ENCODE assay signal across 29 cellular contexts in the genomic region with DNA sequence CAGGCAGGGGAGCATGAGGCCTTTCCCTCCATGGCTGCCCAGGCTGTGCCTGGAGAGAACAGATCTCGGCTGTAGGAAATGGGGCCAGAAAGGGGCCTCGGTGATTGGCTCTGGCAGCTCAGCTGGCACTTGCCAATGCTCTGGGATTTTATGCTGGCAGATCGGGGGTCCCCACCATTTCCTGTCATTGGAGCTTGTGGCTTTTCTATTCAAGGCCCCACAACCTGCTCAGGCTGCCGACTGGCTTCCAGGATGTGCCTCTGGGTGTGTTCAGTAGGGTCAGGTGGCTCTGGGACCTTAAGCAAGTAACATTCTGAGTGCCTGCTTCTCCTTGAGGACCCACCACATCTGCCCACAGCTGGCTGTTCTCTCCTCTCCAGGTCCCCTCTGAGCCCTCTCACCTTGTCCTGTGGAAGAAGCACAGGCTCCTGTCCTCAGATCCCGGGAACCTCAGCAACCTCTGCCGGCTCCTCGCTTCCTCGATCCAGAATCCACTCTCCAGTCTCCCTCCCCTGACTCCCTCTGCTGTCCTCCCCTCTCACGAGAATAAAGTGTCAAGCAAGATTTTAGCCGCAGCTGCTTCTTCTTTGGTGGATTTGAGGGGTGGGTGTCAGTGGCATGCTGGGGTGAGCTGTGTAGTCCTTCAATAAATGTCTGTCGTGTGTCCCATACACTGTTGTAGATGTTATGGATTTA. TPM values are rescaled to one million over a fixed set of nuclear protein-coding genes. Genes with fewer than 3 reads are reported as not detected.
A peak's percentile ranks its signal among the peaks of the same experiment; 100 is the strongest.
DNase-seq lines count a peak whose midpoint lies in the region; ATAC-seq, FAIRE-seq and TF ChIP-seq lines count a peak whose summit lies in the region.
"Had no signal": no experiment of that assay in that cellular context is flagged by ENCODE, and none has a peak within 500 bp of the region (broad histone marks: within the 10 kb centered on the region; RNA-seq: fewer than 3 reads in every experiment).

No MANE protein-coding gene starts in this region.

- peak overlapping the region; percentile 8; the same call in 1 of the 2 replicates for H2BK120ac ChIP-seq in IMR-90 (ENCODE audit: low read depth, low read length)

- H3K56ac ChIP-seq in IMR-90 (ENCODE audit: extremely low read depth, insufficient read depth, low read length): no peak overlapping the region

- TF ChIP-seq RAD21 in IMR-90 (IDR thresholded peaks at IDR 0.05; ENCODE audit: low read length) (no peak), K562 (CRISPR knock-in tag; conservative IDR thresholded peaks at IDR 0.05 in 1 of 2, IDR thresholded peaks at IDR 0.05 in 1 of 2) (no peak)

- FAIRE-seq in K562 (lab: Jason Lieb, UNC): no peak
- FAIRE-seq: GM12892 had no signal

- no peak overlapping the region for H3K4me2 ChIP-seq in IMR-90 (ENCODE audit: low read depth, low read length)
- H3K4me2 ChIP-seq in K562 (ENCODE audit: insufficient read depth, low read length): peak overlapping the region; percentile 42
- H3K4me2 ChIP-seq in osteoblast (ENCODE audit: insufficient read depth, low read length): no peak overlapping the region

- peak overlapping the region; percentile 55 for H2AFZ ChIP-seq in IMR-90 (replicated peaks; ENCODE audit: low read length, poor library complexity)
- H2AFZ ChIP-seq in K562 (ENCODE audit: low read depth, low read length): peak overlapping the region; percentile 76
- no peak overlapping the region for H2AFZ ChIP-seq in osteoblast (ENCODE audit: low read length)

- no peak overlapping the region for H2AK9ac ChIP-seq in IMR-90 (replicated peaks; ENCODE audit: low read depth, low read length, poor library complexity)

- no peak overlapping the region for H4K5ac ChIP-seq in IMR-90 (ENCODE audit: low read depth, low read length)

- H3K9me1 ChIP-seq in IMR-90 (ENCODE audit: insufficient read depth, low read length) (no peaks in the 10 kb centered on the region), K562 (ENCODE audit: control insufficient read depth, insufficient read depth, low read length) (no peaks in the 10 kb centered on the region)

- POLR2A ChIA-PET in IMR-90 (lab: Charles Lee; ENCODE audit: unreplicated experiment) (no interaction called here), K562 (lab: Yijun Ruan, JAX) (no interaction called here)

- H4K8ac ChIP-seq in IMR-90 (ENCODE audit: low read depth in 2 of 2, low read length in 2 of 2): no peak overlapping the region

- H2BK20ac ChIP-seq in IMR-90 (ENCODE audit: low read depth, low read length): no peak overlapping the region

- H2BK15ac ChIP-seq in IMR-90 (ENCODE audit: low read depth, low read length): 0 out of 3 replicates have a peak overlapping the region, but pooled peaks have one; percentile 58

- no peaks in the 10 kb centered on the region for H3K27me3 Mint-ChIP-seq in T-helper 1 cell treated with Interleukin-12 subunit alpha and Interleukin-12 subunit beta and Interleukin-4 antibody, amounts not matched to agents 30 μg/mL and 1 μg/mL, for 36 hours (ENCODE audit: low read depth)
- H3K27me3 Mint-ChIP-seq: IgD-negative memory B cell had no signal

- H3K79me2 ChIP-seq in K562 (ENCODE audit: control insufficient read depth, insufficient read depth, low read length) (no peaks in the 10 kb centered on the region), osteoblast (ENCODE audit: insufficient read depth, low read length) (no peaks in the 10 kb centered on the region)

- dilution Hi-C loops in IMR-90 (cut with HindIII; ENCODE audit: low sequenced_read_pairs, unreplicated experiment): no loop called here

- H3K27ac Mint-ChIP-seq in T-helper 1 cell treated with Interleukin-12 subunit alpha and Interleukin-12 subunit beta and Interleukin-4 antibody, amounts not matched to agents 30 μg/mL and 1 μg/mL, for 36 hours: peak overlapping the region; percentile 78
- H3K27ac Mint-ChIP-seq: activated naive CD8-positive, alpha-beta T cell treated with anti-CD3 and anti-CD28 coated beads for 36 hours; brain had no signal

- peaks cover 4% of the 10 kb centered on the region for H3K36me3 Mint-ChIP-seq in T-helper 1 cell treated with Interleukin-12 subunit alpha and Interleukin-12 subunit beta and Interleukin-4 antibody, amounts not matched to agents 30 μg/mL and 1 μg/mL, for 36 hours (ENCODE audit: low read depth)
- H3K36me3 Mint-ChIP-seq: activated naive CD8-positive, alpha-beta T cell treated with anti-CD3 and anti-CD28 coated beads for 36 hours; brain; IgD-negative memory B cell; naive B cell had no signal

- in situ Hi-C loops in IMR-90 (cut with MboI; ENCODE audit: low sequenced_read_pairs) (no loop called here), K562 (cut with MboI) (no loop called here), brain microvascular endothelial cell (cut with HindIII; ENCODE audit: low pct_ligation_motif_present, low sequenced_read_pairs) (no loop called here)

- BruUV-seq in IMR-90 (replicated peaks; lab: Mats Ljungman, UMichigan): no TSS peak
- no TSS peak for BruUV-seq in K562 (replicated peaks; lab: Mats Ljungman, UMichigan)

- H3K9ac ChIP-seq in IMR-90 (ENCODE audit: low read depth, low read length) (no peak overlapping the region), K562 (ENCODE audit: insufficient read depth in 1 of 2, low read depth in 2 of 2, low read length in 2 of 2) (no peak overlapping the region; a peak in 1 of 4 replicates)

- H3K27ac ChIP-seq in IMR-90 (ENCODE audit: insufficient read depth, low read length): no peak overlapping the region
- H3K27ac ChIP-seq in K562 (ENCODE audit: extremely low read depth, low read depth, low read length): no peak overlapping the region
- H3K27ac ChIP-seq in osteoblast (ENCODE audit: low read depth, low read length): no peak overlapping the region
- H3K27ac ChIP-seq in brain microvascular endothelial cell: no peak overlapping the region
- H3K27ac ChIP-seq in foreskin keratinocyte: no peak overlapping the region
- H3K27ac ChIP-seq: C4-2B, prostate gland, RWPE1 had no signal

- H2BK5ac ChIP-seq in IMR-90 (ENCODE audit: low read depth, low read length, poor library complexity, severe bottlenecking): no peak overlapping the region

- no peak for TF ChIP-seq EP300 in K562 (IDR thresholded peaks at IDR 0.05; ENCODE audit: low read length)

- H3K4ac ChIP-seq in IMR-90 (ENCODE audit: low read depth, low read length): peak overlapping the region; percentile 15

- H4K91ac ChIP-seq in IMR-90 (ENCODE audit: insufficient read depth, low read depth, low read length): no peak overlapping the region; the same call in 1 of the 2 replicates

- TF ChIP-seq CTCF in IMR-90 (conservative IDR thresholded peaks at IDR 0.05; ENCODE audit: low read depth, low read length): no peak
- TF ChIP-seq CTCF in K562 (IDR thresholded peaks at IDR 0.05 in 2 of 3, conservative IDR thresholded peaks at IDR 0.05 in 1 of 3; ENCODE audit: insufficient read depth in 2 of 3, low read depth in 1 of 3, low read length in 3 of 3): no peak
- no peak for TF ChIP-seq CTCF in osteoblast (IDR thresholded peaks at IDR 0.05; ENCODE audit: extremely low read depth, low read depth, low read length)
- no peak for TF ChIP-seq CTCF in brain microvascular endothelial cell (IDR thresholded peaks at IDR 0.05; ENCODE audit: low read depth, low read length, missing control alignments)
- no peak for TF ChIP-seq CTCF in foreskin keratinocyte (conservative IDR thresholded peaks at IDR 0.05)

- no peak overlapping the region for H3K18ac ChIP-seq in IMR-90 (ENCODE audit: low read depth, low read length)

- no peaks in the 10 kb centered on the region for H3K79me1 ChIP-seq in IMR-90 (ENCODE audit: low read depth in 1 of 2, low read length in 2 of 2)

- no peaks in the 10 kb centered on the region for H3K36me3 ChIP-seq in IMR-90 (ENCODE audit: control insufficient read depth, insufficient read depth, low read length)
- H3K36me3 ChIP-seq in K562 (ENCODE audit: control insufficient read depth, insufficient read depth, low read length): no peaks in the 10 kb centered on the region
- H3K36me3 ChIP-seq in osteoblast (ENCODE audit: insufficient read depth, low read length): no peaks in the 10 kb centered on the region
- no peaks in the 10 kb centered on the region for H3K36me3 ChIP-seq in brain microvascular endothelial cell (replicated peaks)
- H3K36me3 ChIP-seq: heart right ventricle, prostate gland, stomach, upper lobe of left lung had no signal

- no peak for DNase-seq in T-helper 1 cell
- no peak for DNase-seq in IMR-90
- DNase-seq in K562 (ENCODE audit: extremely low read depth in 1 of 4, low spot score in 3 of 4): no peak
- peak; percentile 64 for DNase-seq in osteoblast (ENCODE audit: insufficient read length, low spot score, missing footprints)
- DNase-seq in brain microvascular endothelial cell: no peak
- no peak for DNase-seq in foreskin keratinocyte
- DNase-seq: activated CD4-positive, alpha-beta T cell treated with anti-CD3 and anti-CD28 coated beads, Interleukin-2, amount 50 U/mL, for 48 hours; activated naive CD8-positive, alpha-beta T cell treated with anti-CD3 and anti-CD28 coated beads for 36 hours; cortex of kidney; DMS153; heart right ventricle; naive B cell; NCI-H2029 treated with DMSO at 0.1 percent for 48 hours; NCI-H446 treated with DMSO at 0.1 percent for 48 hours; stimulated activated CD4-positive, alpha-beta T cell treated with anti-CD3 and anti-CD28 coated beads, Interleukin-2, amount 100 ng/mL, for 24 hours; stomach; upper lobe of left lung had no signal

- H3K4me1 ChIP-seq in IMR-90 (ENCODE audit: control insufficient read depth, insufficient read depth, low read length) (peaks cover 7% of the 10 kb centered on the region), K562 (replicated peaks in 1 of 2; ENCODE audit: control insufficient read depth in 2 of 2, insufficient read depth in 2 of 2, low read length in 2 of 2) (peaks cover 0 to 9% of the 10 kb centered on the region in 2 experiments; a peak in 2 of 5 replicates), osteoblast (ENCODE audit: insufficient read depth, low read length) (peaks cover 13% of the 10 kb centered on the region), foreskin keratinocyte (peaks cover 6% of the 10 kb centered on the region)
- H3K4me1 ChIP-seq: prostate gland had no signal

- H4K20me1 ChIP-seq in IMR-90 (ENCODE audit: insufficient read depth, low read length) (peaks cover 2% of the 10 kb centered on the region; the same call in 1 of the 2 replicates), K562 (replicated peaks; ENCODE audit: control insufficient read depth, insufficient read depth, low read length) (no peaks in the 10 kb centered on the region), osteoblast (ENCODE audit: insufficient read depth, low read length) (no peaks in the 10 kb centered on the region)

- H3K4me3 ChIP-seq in IMR-90 (ENCODE audit: insufficient read depth, low read depth, low read length) (no peak overlapping the region), K562 (no peak overlapping the region), osteoblast (ENCODE audit: insufficient read depth, low read length) (no peak overlapping the region), brain microvascular endothelial cell (ENCODE audit: low read depth, low read length) (no peak overlapping the region)
- H3K4me3 ChIP-seq: lung, prostate gland, stomach, upper lobe of left lung had no signal

- peaks cover 50% of the 10 kb centered on the region for H3K4me1 Mint-ChIP-seq in T-helper 1 cell treated with Interleukin-12 subunit alpha and Interleukin-12 subunit beta and Interleukin-4 antibody, amounts not matched to agents 30 μg/mL and 1 μg/mL, for 36 hours (ENCODE audit: low read depth)

- intact Hi-C loops in IMR-90 (cut with micrococcal nuclease) (no loop called here), K562 (cut with micrococcal nuclease) (no loop called here)

- no peak overlapping the region for H3K4me3 Mint-ChIP-seq in T-helper 1 cell treated with Interleukin-12 subunit alpha and Interleukin-12 subunit beta and Interleukin-4 antibody, amounts not matched to agents 30 μg/mL and 1 μg/mL, for 36 hours
- H3K4me3 Mint-ChIP-seq: activated naive CD8-positive, alpha-beta T cell treated with anti-CD3 and anti-CD28 coated beads for 36 hours; brain had no signal

- H3K23ac ChIP-seq in IMR-90 (ENCODE audit: low read depth, low read length): no peak overlapping the region

- H3K27me3 ChIP-seq in IMR-90 (ENCODE audit: control insufficient read depth, insufficient read depth, low read length) (peaks cover 6% of the 10 kb centered on the region; the same call in 1 of the 2 replicates), K562 (ENCODE audit: control insufficient read depth in 2 of 2, insufficient read depth in 2 of 2, low read length in 2 of 2) (peaks cover 0 to 12% of the 10 kb centered on the region in 2 experiments; a peak in 1 of 5 replicates), osteoblast (ENCODE audit: insufficient read depth, low read length) (no peaks in the 10 kb centered on the region), brain microvascular endothelial cell (replicated peaks) (no peaks in the 10 kb centered on the region), foreskin keratinocyte (peaks cover 2% of the 10 kb centered on the region)
- H3K27me3 ChIP-seq: heart right ventricle, upper lobe of left lung had no signal

- TF ChIP-seq POLR2A in IMR-90 (IDR thresholded peaks at IDR 0.05; ENCODE audit: low read depth, low read length) (no peak), K562 (conservative IDR thresholded peaks at IDR 0.05) (no peak)

- ATAC-seq in IMR-90 (ENCODE audit: low read depth) (no peak), K562 (peak; percentile 10; the same call in 1 of the 3 replicates), GM21529 (IDR thresholded peaks at IDR 0.05; ENCODE audit: unreplicated experiment) (no peak), foreskin keratinocyte (no peak)
- ATAC-seq: HCT116 had no signal

- WGBS in IMR-90 (ENCODE audit: extremely low coverage in 2 of 2, insufficient read length in 1 of 2), 2 experiments: 80% methylated on average over 2 of the region's 11 CpGs; no CpG with 5 or more reads in 1 of the 2 experiments
- 35% methylated on average over 11 of the region's 11 CpGs for WGBS in K562 (ENCODE audit: insufficient coverage, low coverage, missing lambda C conversion rate)

- H3K14ac ChIP-seq in IMR-90 (replicated peaks; ENCODE audit: low read depth, low read length): no peak overlapping the region

- H3K9me3 Mint-ChIP-seq in T-helper 1 cell treated with Interleukin-12 subunit alpha and Interleukin-12 subunit beta and Interleukin-4 antibody, amounts not matched to agents 30 μg/mL and 1 μg/mL, for 36 hours: no peaks in the 10 kb centered on the region
- H3K9me3 Mint-ChIP-seq: activated naive CD8-positive, alpha-beta T cell treated with anti-CD3 and anti-CD28 coated beads for 36 hours; brain; IgD-negative memory B cell had no signal

- H3K9me3 ChIP-seq in IMR-90 (ENCODE audit: control insufficient read depth, insufficient read depth, low read length): no peaks in the 10 kb centered on the region
- no peaks in the 10 kb centered on the region for H3K9me3 ChIP-seq in K562 (replicated peaks; ENCODE audit: control insufficient read depth, insufficient read depth, low read depth, low read length)
- no peaks in the 10 kb centered on the region for H3K9me3 ChIP-seq in osteoblast (ENCODE audit: low read depth, low read length)
- H3K9me3 ChIP-seq: heart right ventricle, prostate gland, stomach, upper lobe of left lung had no signal

- H2AK5ac ChIP-seq in IMR-90 (ENCODE audit: low read depth, low read length): peak overlapping the region; percentile 53

- CTCF ChIA-PET in IMR-90 (lab: Yijun Ruan, JAX): no interaction called here
- CTCF ChIA-PET in K562 (lab: Yijun Ruan, JAX; ENCODE audit: low intra/inter-chr PET ratio): no interaction called here

RNA-seq across cellular contexts. Expression of a gene that starts 4.2 kb away (rescaled TPM):
- total RNA-seq in IMR-90 (2012; rRNA removed) (not detected in 2 replicates), K562 (2014; rRNA removed) (not detected in 2 replicates), K562 (2014; rRNA removed; fragmentation: Illumina TruSeq; extraction: Trizol) (not detected in 2 replicates), K562 (2015; rRNA removed; fragmentation: Illumina TruSeq; extraction: Trizol) (not detected in 2 replicates), K562 (2021) (not detected in 2 replicates), osteoblast (not detected in 2 replicates), foreskin keratinocyte (not detected in 2 replicates)
- polyA plus RNA-seq in IMR-90 (2012; rRNA removed) (not detected in 2 replicates), K562 (2011; rRNA removed) (not detected in 2 replicates), K562 (2014; fragmentation: Illumina TruSeq; extraction: Trizol) (not detected in 2 replicates), K562 (2014; fragmentation: Nextera tagmentation; extraction: Ambion mirVana) (not detected), K562 (2014; rRNA removed) (not detected in 2 replicates), foreskin keratinocyte (not detected in 2 replicates)
- polyA plus RNA-seq in IMR-90 (2012; cell fraction: cytosol; rRNA removed): not detected in 2 replicates
- 0.13 and 0.24 TPM in 2 replicates for polyA plus RNA-seq in IMR-90 (2012; cell fraction: nucleus; rRNA removed; ENCODE audit: low replicate concordance)
- 0.21 TPM in 1 of 2 replicates, not detected in the other for total RNA-seq in K562 (2011; cell fraction: chromatin; rRNA removed; ENCODE audit: low replicate concordance)
- total RNA-seq in K562 (2011; cell fraction: nucleolus; rRNA removed): not detected in 2 replicates
- 0.99 TPM in 1 of 2 replicates, not detected in the other for total RNA-seq in K562 (2011; cell fraction: nucleoplasm; rRNA removed)
- 0.03 TPM in 1 of 2 replicates, not detected in the other for polyA plus RNA-seq in K562 (2011; cell fraction: cytosol; rRNA removed)
- 0.06 TPM in 1 of 2 replicates, not detected in the other for polyA plus RNA-seq in K562 (2011; cell fraction: nucleus; rRNA removed)
- 0.37 TPM in 1 of 2 replicates, not detected in the other for polyA plus RNA-seq in K562 (2012)
- not detected in 2 replicates for polyA minus RNA-seq in K562 (2011; rRNA and poly(A)+ RNA removed)
- polyA minus RNA-seq in K562 (2011; cell fraction: cytosol; rRNA and poly(A)+ RNA removed): not detected in 2 replicates
- polyA minus RNA-seq in K562 (2011; cell fraction: nucleus; rRNA and poly(A)+ RNA removed): not detected in 2 replicates
- total RNA-seq: A172, skeletal muscle tissue had no signal

RNA-seq across cellular contexts. Expression of a gene that starts 30.3 kb away (rescaled TPM):
- total RNA-seq in IMR-90 (2012; rRNA removed) (not detected in 2 replicates), K562 (2014; rRNA removed) (not detected in 2 replicates), K562 (2014; rRNA removed; fragmentation: Illumina TruSeq; extraction: Trizol) (not detected in 2 replicates), K562 (2015; rRNA removed; fragmentation: Illumina TruSeq; extraction: Trizol) (not detected in 2 replicates), K562 (2021) (7.0 and 8.5 TPM in 2 replicates), osteoblast (not detected in 2 replicates), foreskin keratinocyte (not detected in 2 replicates)
- polyA plus RNA-seq in IMR-90 (2012; rRNA removed) (not detected in 2 replicates), K562 (2011; rRNA removed) (not detected in 2 replicates), K562 (2014; fragmentation: Illumina TruSeq; extraction: Trizol) (not detected in 2 replicates), K562 (2014; fragmentation: Nextera tagmentation; extraction: Ambion mirVana) (under 1 TPM in 1 of 2 experiments, not detected in 1; 0.03 TPM), K562 (2014; rRNA removed) (not detected in 2 replicates), foreskin keratinocyte (not detected in 2 replicates)
- polyA plus RNA-seq in IMR-90 (2012; cell fraction: cytosol; rRNA removed): 0.07 TPM in 1 of 2 replicates, not detected in the other
- polyA plus RNA-seq in IMR-90 (2012; cell fraction: nucleus; rRNA removed; ENCODE audit: low replicate concordance): not detected in 2 replicates
- total RNA-seq in K562 (2011; cell fraction: chromatin; rRNA removed; ENCODE audit: low replicate concordance): not detected in 2 replicates
- total RNA-seq in K562 (2011; cell fraction: nucleolus; rRNA removed): not detected in 2 replicates
- not detected in 2 replicates for total RNA-seq in K562 (2011; cell fraction: nucleoplasm; rRNA removed)
- polyA plus RNA-seq in K562 (2011; cell fraction: cytosol; rRNA removed): not detected in 2 replicates
- not detected in 2 replicates for polyA plus RNA-seq in K562 (2011; cell fraction: nucleus; rRNA removed)
- not detected in 2 replicates for polyA plus RNA-seq in K562 (2012)
- polyA minus RNA-seq in K562 (2011; rRNA and poly(A)+ RNA removed): not detected in 2 replicates
- polyA minus RNA-seq in K562 (2011; cell fraction: cytosol; rRNA and poly(A)+ RNA removed): not detected in 2 replicates
- not detected in 2 replicates for polyA minus RNA-seq in K562 (2011; cell fraction: nucleus; rRNA and poly(A)+ RNA removed)
- total RNA-seq: A172; activated naive CD8-positive, alpha-beta T cell treated with anti-CD3 and anti-CD28 coated beads for 36 hours; skeletal muscle tissue had no signal
- polyA plus RNA-seq: IgD-negative memory B cell had no signal

RNA-seq across cellular contexts. Expression of a gene that starts 55.5 kb away (rescaled TPM):
- total RNA-seq in IMR-90 (2012; rRNA removed) (7.8 and 7.9 TPM in 2 replicates), K562 (2014; rRNA removed) (not detected in 2 replicates), K562 (2014; rRNA removed; fragmentation: Illumina TruSeq; extraction: Trizol) (not detected in 2 replicates), K562 (2015; rRNA removed; fragmentation: Illumina TruSeq; extraction: Trizol) (not detected in 2 replicates), K562 (2021) (not detected in 2 replicates), osteoblast (18.6 and 35.1 TPM in 2 replicates), foreskin keratinocyte (not detected in 2 replicates)
- polyA plus RNA-seq in IMR-90 (2012; rRNA removed) (9.0 and 11.2 TPM in 2 replicates), K562 (2011; rRNA removed) (not detected in 2 replicates), K562 (2014; fragmentation: Illumina TruSeq; extraction: Trizol) (not detected in 2 replicates), K562 (2014; fragmentation: Nextera tagmentation; extraction: Ambion mirVana) (not detected), K562 (2014; rRNA removed) (not detected in 2 replicates), foreskin keratinocyte (not detected in 2 replicates)
- 6.2 and 7.6 TPM in 2 replicates for polyA plus RNA-seq in IMR-90 (2012; cell fraction: cytosol; rRNA removed)
- polyA plus RNA-seq in IMR-90 (2012; cell fraction: nucleus; rRNA removed; ENCODE audit: low replicate concordance): 5.0 and 13.0 TPM in 2 replicates
- total RNA-seq in K562 (2011; cell fraction: chromatin; rRNA removed; ENCODE audit: low replicate concordance): not detected in 2 replicates
- not detected in 2 replicates for total RNA-seq in K562 (2011; cell fraction: nucleolus; rRNA removed)
- not detected in 2 replicates for total RNA-seq in K562 (2011; cell fraction: nucleoplasm; rRNA removed)
- not detected in 2 replicates for polyA plus RNA-seq in K562 (2011; cell fraction: cytosol; rRNA removed)
- polyA plus RNA-seq in K562 (2011; cell fraction: nucleus; rRNA removed): not detected in 2 replicates
- polyA plus RNA-seq in K562 (2012): not detected in 2 replicates
- not detected in 2 replicates for polyA minus RNA-seq in K562 (2011; rRNA and poly(A)+ RNA removed)
- polyA minus RNA-seq in K562 (2011; cell fraction: cytosol; rRNA and poly(A)+ RNA removed): not detected in 2 replicates
- polyA minus RNA-seq in K562 (2011; cell fraction: nucleus; rRNA and poly(A)+ RNA removed): not detected in 2 replicates
- total RNA-seq: activated naive CD8-positive, alpha-beta T cell treated with anti-CD3 and anti-CD28 coated beads for 36 hours had no signal
- polyA plus RNA-seq: IgD-negative memory B cell had no signal
